In the genomic region with DNA sequence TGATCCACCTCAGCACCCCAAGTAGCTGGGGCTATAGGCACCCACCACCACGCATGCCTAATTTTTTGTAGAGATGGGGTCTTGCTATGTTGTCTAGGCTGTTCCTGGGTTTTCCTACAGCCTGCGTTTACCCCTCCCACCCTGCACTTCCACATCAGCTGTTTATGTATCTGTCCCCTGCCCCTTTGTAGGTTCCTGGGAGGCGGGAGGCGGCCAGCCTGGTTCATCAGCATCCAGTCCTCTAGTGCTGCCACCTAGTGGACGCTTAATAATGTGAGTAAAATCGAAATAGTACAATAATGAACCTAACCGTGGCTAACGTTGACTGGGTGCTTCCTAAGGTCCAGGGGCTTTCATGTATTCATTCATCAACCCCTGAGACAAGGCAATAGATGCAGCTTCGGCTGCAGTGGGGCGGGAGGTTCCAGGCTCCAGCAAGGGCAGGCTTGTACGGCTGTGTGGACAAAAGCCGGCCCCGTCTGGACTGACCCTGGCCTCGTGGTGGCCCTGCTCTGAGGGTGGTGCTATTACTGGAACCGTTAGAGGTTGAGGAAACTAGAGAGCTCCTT, we compare ENCODE assay signal across 9 cellular contexts. TPM values are rescaled to one million over a fixed set of nuclear protein-coding genes. Genes with fewer than 3 reads are reported as not detected.
DNase-seq lines count a peak whose midpoint lies in the region; ATAC-seq and TF ChIP-seq lines count a peak whose summit lies in the region.
"Had no signal": no experiment of that assay in that cellular context is flagged by ENCODE, and none has a peak within 500 bp of the region (broad histone marks: within the 10 kb centered on the region; RNA-seq: fewer than 3 reads in every experiment).

No MANE protein-coding gene starts in this region.

- H3K23ac ChIP-seq in neuronal stem cell (ENCODE audit: low read depth, low read length, poor library complexity), result no peak overlapping the region

- peak overlapping the region; percentile 82 for H2BK15ac ChIP-seq in neuronal stem cell (ENCODE audit: low read length)

- H3K36me3 Mint-ChIP-seq in activated T-cell treated with anti-CD3 and anti-CD28 coated beads, Interleukin-2, amount 50 U/mL, for 24 hours (ENCODE audit: low read depth), result no peaks in the 10 kb centered on the region
- H3K36me3 Mint-ChIP-seq: activated naive CD4-positive, alpha-beta T cell treated with anti-CD3 and anti-CD28 coated beads, Interleukin-2, amount 50 U/mL, for 24 hours had no signal

- H2BK12ac ChIP-seq in neuronal stem cell (ENCODE audit: low read length), result no peak overlapping the region

- H3K4me3 ChIP-seq in fibroblast of pulmonary artery (replicated peaks; ENCODE audit: low read depth, low read length) (no peak overlapping the region), neuronal stem cell (ENCODE audit: low read length in 2 of 2) (no peak overlapping the region), uterus (no peak overlapping the region)

- WGBS in neuronal stem cell (ENCODE audit: extremely low coverage in 2 of 2, insufficient read length in 2 of 2, insufficient replicate concordance in 1 of 2), 2 donors, result no CpG with 5 or more reads among the region's 15 CpGs

- no peak overlapping the region for H3K27ac Mint-ChIP-seq in activated T-cell treated with anti-CD3 and anti-CD28 coated beads, Interleukin-2, amount 50 U/mL, for 24 hours
- H3K27ac Mint-ChIP-seq: activated naive CD4-positive, alpha-beta T cell treated with anti-CD3 and anti-CD28 coated beads, Interleukin-2, amount 50 U/mL, for 24 hours had no signal

- H3K27ac ChIP-seq in neuronal stem cell (replicated peaks; ENCODE audit: low read length) (no peak overlapping the region), uterus (no peak overlapping the region)

- no peak overlapping the region for H3K9ac ChIP-seq in neuronal stem cell (ENCODE audit: low read depth, low read length, poor library complexity)

- H3K4me2 ChIP-seq in neuronal stem cell (ENCODE audit: insufficient read depth, low read length, poor library complexity, severe bottlenecking), result no peak overlapping the region

- no peak overlapping the region for H4K91ac ChIP-seq in neuronal stem cell (ENCODE audit: low read depth, low read length, poor library complexity)

- peaks cover 0 to 5% of the 10 kb centered on the region in 2 donors for H3K36me3 ChIP-seq in neuronal stem cell (replicated peaks in 1 of 2; ENCODE audit: control insufficient read depth in 2 of 2, insufficient read depth in 2 of 2, low read length in 2 of 2)
- H3K36me3 ChIP-seq in uterus, result no peaks in the 10 kb centered on the region

- peak overlapping the region; percentile 67 for H2BK5ac ChIP-seq in neuronal stem cell (ENCODE audit: low read length)

- H3K4me3 Mint-ChIP-seq in activated T-cell treated with anti-CD3 and anti-CD28 coated beads, Interleukin-2, amount 50 U/mL, for 24 hours, result no peak overlapping the region
- H3K4me3 Mint-ChIP-seq: activated naive CD4-positive, alpha-beta T cell treated with anti-CD3 and anti-CD28 coated beads, Interleukin-2, amount 50 U/mL, for 24 hours had no signal

- no peak overlapping the region for H4K8ac ChIP-seq in neuronal stem cell (ENCODE audit: low read depth, low read length)

- peak overlapping the region; percentile 88 for H2AK5ac ChIP-seq in neuronal stem cell (ENCODE audit: low read depth, low read length)

- ATAC-seq in HG03108 (IDR thresholded peaks at IDR 0.05; ENCODE audit: unreplicated experiment), result no peak

- H3K4me1 Mint-ChIP-seq in activated T-cell treated with anti-CD3 and anti-CD28 coated beads, Interleukin-2, amount 50 U/mL, for 24 hours (ENCODE audit: low read depth), result peaks cover 6% of the 10 kb centered on the region

- no peaks in the 10 kb centered on the region for H3K27me3 Mint-ChIP-seq in activated T-cell treated with anti-CD3 and anti-CD28 coated beads, Interleukin-2, amount 50 U/mL, for 24 hours
- H3K27me3 Mint-ChIP-seq: activated naive CD4-positive, alpha-beta T cell treated with anti-CD3 and anti-CD28 coated beads, Interleukin-2, amount 50 U/mL, for 24 hours had no signal

- no peak overlapping the region for H2BK120ac ChIP-seq in neuronal stem cell (ENCODE audit: low read depth, low read length)

- H3K27me3 ChIP-seq in neuronal stem cell (ENCODE audit: control insufficient read depth in 3 of 3, insufficient read depth in 3 of 3, low read depth in 1 of 3, low read length in 3 of 3) (no peaks in the 10 kb centered on the region), uterus (no peaks in the 10 kb centered on the region)

- intact Hi-C loops in uterus (cut with DNase I; ENCODE audit: low total_unique reads), result no loop called here

- peak overlapping the region; percentile 97 for H3K18ac ChIP-seq in neuronal stem cell (ENCODE audit: low read length)

- peak overlapping the region; percentile 78 for H2AFZ ChIP-seq in neuronal stem cell (ENCODE audit: low read length)

- TF ChIP-seq CTCF in fibroblast of pulmonary artery (IDR thresholded peaks at IDR 0.05; ENCODE audit: low read length, missing control alignments) (peak; percentile 65), uterus (IDR thresholded peaks at IDR 0.05) (peak; percentile 45 to 60 (median 48))

- peaks cover 9% of the 10 kb centered on the region for H3K79me1 ChIP-seq in neuronal stem cell (ENCODE audit: low read depth, low read length)

- H3K9me3 Mint-ChIP-seq in activated T-cell treated with anti-CD3 and anti-CD28 coated beads, Interleukin-2, amount 50 U/mL, for 24 hours, result no peaks in the 10 kb centered on the region
- H3K9me3 Mint-ChIP-seq: activated naive CD4-positive, alpha-beta T cell treated with anti-CD3 and anti-CD28 coated beads, Interleukin-2, amount 50 U/mL, for 24 hours had no signal

- H3K9me3 ChIP-seq in neuronal stem cell (replicated peaks in 1 of 2; ENCODE audit: control insufficient read depth in 2 of 2, insufficient read depth in 1 of 2, low read depth in 1 of 2, low read length in 2 of 2) (no peaks in the 10 kb centered on the region), uterus (no peaks in the 10 kb centered on the region)

- no peak overlapping the region for H3K14ac ChIP-seq in neuronal stem cell (ENCODE audit: low read length)

- TF ChIP-seq POLR2A in uterus (IDR thresholded peaks at IDR 0.05), result no peak

- no peak overlapping the region for H3K4ac ChIP-seq in neuronal stem cell (ENCODE audit: low read length)

- DNase-seq in DMS 273 (lab: John Stamatoyannopoulos, UW; ENCODE audit: unreplicated experiment) (peak; percentile 84), HuH-7 (ENCODE audit: low spot score) (peak; percentile 92), OCI-M2 (lab: John Stamatoyannopoulos, UW; ENCODE audit: unreplicated experiment) (peak; percentile 32), fibroblast of pulmonary artery (ENCODE audit: low read depth) (peak; percentile 79), neuronal stem cell (ENCODE audit: low spot score) (peak; percentile 78), uterus (peak; percentile 43 to 46)
- DNase-seq in activated T-cell treated with anti-CD3 and anti-CD28 coated beads, Interleukin-2, amount 50 U/mL, for 24 hours, result peak; percentile 57

- peaks cover 12 to 29% of the 10 kb centered on the region in 2 donors for H3K4me1 ChIP-seq in neuronal stem cell (ENCODE audit: control insufficient read depth in 2 of 2, insufficient read depth in 1 of 2, low read depth in 1 of 2, low read length in 2 of 2)
- H3K4me1 ChIP-seq in uterus, result no peaks in the 10 kb centered on the region

RNA-seq across cellular contexts. Expression of gene LCTL, which starts 1.2 kb away (rescaled TPM):
- polyA plus RNA-seq in neuronal stem cell (2013, experiment 1 of 2), result 10.9 TPM
- polyA plus RNA-seq in neuronal stem cell (2013, experiment 2 of 2), result 10.4 TPM
- not detected for total RNA-seq in uterus

Comparison
In these comparisons a context has a peak if more than half of its experiments do, and no peak if none do; other contexts are left out.
1. DNase-seq: peak in every context shown above with its lines; median percentile 92 in HuH-7; 84 in DMS 273; 79 in fibroblast of pulmonary artery; 78 in neuronal stem cell; 57 in activated T-cell treated with anti-CD3 and anti-CD28 coated beads, Interleukin-2, amount 50 U/mL, for 24 hours; 44 in uterus; 32 in OCI-M2.